Comparison of ENCODE assay signal across 10 cellular contexts in genomic region chr3:44974406-44974805, GRCh38. TPM values are rescaled to one million over a fixed set of nuclear protein-coding genes. Genes with fewer than 3 reads are reported as not detected.
DNase-seq lines count a peak whose midpoint lies in the region; ATAC-seq, FAIRE-seq and TF ChIP-seq lines count a peak whose summit lies in the region.
"Had no signal": no experiment of that assay in that cellular context is flagged by ENCODE, and none has a peak within 500 bp of the region (broad histone marks: within the 10 kb centered on the region; RNA-seq: fewer than 3 reads in every experiment).

No MANE protein-coding gene starts in this region.

- intact Hi-C loops in activated CD4-positive, alpha-beta T cell treated with anti-CD3 and anti-CD28 coated beads for 36 hours (cut with DNase I, micrococcal nuclease): loop anchor here in 1 of 2 experiments (2.0 kb wide), 1 partner anchor 1284 kb away; the partner anchor contains the start of gene ABHD5
- intact Hi-C loops in activated CD4-positive, alpha-beta memory T cell treated with anti-CD3 and anti-CD28 coated beads for 36 hours (cut with micrococcal nuclease): no loop called here

- POLR2A ChIA-PET in activated CD4-positive, alpha-beta T cell treated with anti-CD3 and anti-CD28 coated beads for 36 hours (lab: Charles Lee): no interaction called here
- POLR2A ChIA-PET in activated CD4-positive, alpha-beta memory T cell treated with anti-CD3 and anti-CD28 coated beads for 36 hours (lab: Charles Lee): interaction anchor here (0.6 to 2.6 kb wide), 3 partner anchors 9 to 937 kb away, joined by 4 to 7 read pairs (median 6); partner anchors contain the start of genes KIAA1143 and KIF15

- H3K36me3 ChIP-seq in hepatocyte (replicated peaks; ENCODE audit: insufficient read depth, low read depth): no peaks in the 10 kb centered on the region
- no peaks in the 10 kb centered on the region for H3K36me3 ChIP-seq in small intestine (ENCODE audit: control insufficient read depth in 2 of 2, insufficient read depth in 2 of 2, low read length in 2 of 2)

- peaks cover 10% of the 10 kb centered on the region for H3K36me3 Mint-ChIP-seq in activated CD4-positive, alpha-beta T cell treated with anti-CD3 and anti-CD28 coated beads for 36 hours (ENCODE audit: low read depth)
- H3K36me3 Mint-ChIP-seq in activated CD4-positive, alpha-beta memory T cell treated with anti-CD3 and anti-CD28 coated beads for 36 hours: peaks cover 2% of the 10 kb centered on the region

- no peaks in the 10 kb centered on the region for H4K20me1 ChIP-seq in hepatocyte (ENCODE audit: insufficient read depth, poor library complexity, severe bottlenecking)

- FAIRE-seq in small intestine (lab: Jason Lieb, UNC) (no peak), urothelium cell line (lab: Jason Lieb, UNC) (no peak)
- FAIRE-seq: endometrium had no signal

- H3K4me3 ChIP-seq in hepatocyte: peak overlapping the region; percentile 100
- peak overlapping the region in 1 of 2 donors; percentile 91 for H3K4me3 ChIP-seq in small intestine (ENCODE audit: low read depth in 1 of 2, low read length in 2 of 2)

- peaks cover 56% of the 10 kb centered on the region for H3K4me1 Mint-ChIP-seq in activated CD4-positive, alpha-beta T cell treated with anti-CD3 and anti-CD28 coated beads for 36 hours
- H3K4me1 Mint-ChIP-seq in activated CD4-positive, alpha-beta memory T cell treated with anti-CD3 and anti-CD28 coated beads for 36 hours (ENCODE audit: low read depth): peaks cover 51% of the 10 kb centered on the region

- H3K4me1 ChIP-seq in hepatocyte (ENCODE audit: insufficient read depth) (peaks cover 9% of the 10 kb centered on the region), small intestine (ENCODE audit: control insufficient read depth in 2 of 2, insufficient read depth in 1 of 2, low read depth in 1 of 2, low read length in 1 of 2) (peaks cover 9 to 13% of the 10 kb centered on the region in 2 donors)

- no peaks in the 10 kb centered on the region for H3K9me3 Mint-ChIP-seq in activated CD4-positive, alpha-beta T cell treated with anti-CD3 and anti-CD28 coated beads for 36 hours (ENCODE audit: low read depth)
- H3K9me3 Mint-ChIP-seq in activated CD4-positive, alpha-beta memory T cell treated with anti-CD3 and anti-CD28 coated beads for 36 hours: no peaks in the 10 kb centered on the region

- H3K27ac ChIP-seq in hepatocyte (peak overlapping the region; percentile 100), small intestine (ENCODE audit: low read depth in 1 of 2, low read length in 1 of 2) (peak overlapping the region; percentile 62 to 94)

- no peak for ATAC-seq in activated CD4-positive, alpha-beta T cell treated with anti-CD3 and anti-CD28 coated beads for 36 hours

- H3K4me2 ChIP-seq in hepatocyte: peak overlapping the region; percentile 87

- CTCF ChIA-PET in activated CD4-positive, alpha-beta T cell treated with anti-CD3 and anti-CD28 coated beads for 36 hours (lab: Charles Lee): interaction anchor here (0.8 to 4.7 kb wide), 5 partner anchors 13 to 236 kb away, joined by 3 to 34 read pairs (median 3); no protein-coding TSS in a partner anchor
- CTCF ChIA-PET in activated CD4-positive, alpha-beta memory T cell treated with anti-CD3 and anti-CD28 coated beads for 36 hours (lab: Charles Lee): interaction anchor here (0.9 kb wide), 1 partner anchor 19 kb away, joined by 3 read pairs; no protein-coding TSS in a partner anchor

- peak overlapping the region; percentile 92 for H3K4me3 Mint-ChIP-seq in activated CD4-positive, alpha-beta T cell treated with anti-CD3 and anti-CD28 coated beads for 36 hours
- peak overlapping the region; percentile 98 for H3K4me3 Mint-ChIP-seq in activated CD4-positive, alpha-beta memory T cell treated with anti-CD3 and anti-CD28 coated beads for 36 hours

- peaks cover 88% of the 10 kb centered on the region for H3K79me2 ChIP-seq in hepatocyte

- H3K27me3 ChIP-seq in hepatocyte (no peaks in the 10 kb centered on the region), small intestine (ENCODE audit: control insufficient read depth in 2 of 2, insufficient read depth in 2 of 2, low read length in 2 of 2) (no peaks in the 10 kb centered on the region)

- TF ChIP-seq CTCF in hepatocyte (IDR thresholded peaks at IDR 0.05; ENCODE audit: poor library complexity): no peak

- WGBS in hepatocyte (ENCODE audit: low lambda C conversion rate, missing lambda C conversion rate): 61% methylated on average over 4 of the region's 4 CpGs
- 19 to 59% (median 35%) methylated on average over 4 of the region's 4 CpGs for WGBS in small intestine, 3 donors

- no peak overlapping the region for H2AFZ ChIP-seq in hepatocyte

- H3K27me3 Mint-ChIP-seq in activated CD4-positive, alpha-beta T cell treated with anti-CD3 and anti-CD28 coated beads for 36 hours: no peaks in the 10 kb centered on the region
- no peaks in the 10 kb centered on the region for H3K27me3 Mint-ChIP-seq in activated CD4-positive, alpha-beta memory T cell treated with anti-CD3 and anti-CD28 coated beads for 36 hours

- H3K9me3 ChIP-seq in hepatocyte (ENCODE audit: low read depth) (no peaks in the 10 kb centered on the region), small intestine (ENCODE audit: control insufficient read depth, low read depth) (no peaks in the 10 kb centered on the region)

- no peaks in the 10 kb centered on the region for H3K9me2 ChIP-seq in hepatocyte (replicated peaks; ENCODE audit: insufficient read depth)

- H3K27ac Mint-ChIP-seq in activated CD4-positive, alpha-beta T cell treated with anti-CD3 and anti-CD28 coated beads for 36 hours: no peak overlapping the region
- H3K27ac Mint-ChIP-seq in activated CD4-positive, alpha-beta memory T cell treated with anti-CD3 and anti-CD28 coated beads for 36 hours: no peak overlapping the region

- no peak for DNase-seq in activated CD4-positive, alpha-beta T cell treated with anti-CD3 and anti-CD28 coated beads for 36 hours
- DNase-seq in activated CD4-positive, alpha-beta T cell treated with anti-CD3 and anti-CD28 coated beads for 48 hours: no peak
- no peak for DNase-seq in activated CD4-positive, alpha-beta memory T cell treated with anti-CD3 and anti-CD28 coated beads for 36 hours
- peak; percentile 36 for DNase-seq in hepatocyte (ENCODE audit: low spot score)
- DNase-seq in small intestine: peak; percentile 89
- DNase-seq in urothelium cell line (ENCODE audit: low spot score): no peak
- DNase-seq in putamen (ENCODE audit: low spot score): no peak
- DNase-seq in cerebellar nuclear complex (lab: John Stamatoyannopoulos, UW): no peak
- DNase-seq: KBM-7 had no signal

RNA-seq across cellular contexts. Expression of gene ZDHHC3, which starts 1.6 kb away (rescaled TPM):
- 10 to 100 TPM; 31.9 to 32.9 TPM for total RNA-seq in activated CD4-positive, alpha-beta T cell treated with anti-CD3 and anti-CD28 coated beads for 36 hours
- total RNA-seq in activated CD4-positive, alpha-beta memory T cell treated with anti-CD3 and anti-CD28 coated beads for 36 hours: 10 to 100 TPM; 26.9 to 34.8 TPM
- 60.3 and 71.2 TPM in 2 replicates for total RNA-seq in hepatocyte
- 59.5 and 62.0 TPM in 2 replicates for polyA plus RNA-seq in hepatocyte
- 10 to 100 TPM; 54.3 to 61.8 (median 54.8) TPM for polyA plus RNA-seq in small intestine

RNA-seq across cellular contexts. Expression of gene EXOSC7, which starts 1.6 kb away (rescaled TPM):
- total RNA-seq in activated CD4-positive, alpha-beta T cell treated with anti-CD3 and anti-CD28 coated beads for 36 hours: 10 to 100 TPM; 42.7 to 70.7 TPM
- 10 to 100 TPM; 55.7 to 62.2 TPM for total RNA-seq in activated CD4-positive, alpha-beta memory T cell treated with anti-CD3 and anti-CD28 coated beads for 36 hours
- 46.7 and 53.3 TPM in 2 replicates for total RNA-seq in hepatocyte
- polyA plus RNA-seq in hepatocyte (55.8 and 61.3 TPM in 2 replicates), small intestine (10 to 100 TPM; 21.9 to 39.4 (median 21.9) TPM)

RNA-seq across cellular contexts. Expression of gene CLEC3B, which starts 51.7 kb away (rescaled TPM):
- total RNA-seq in activated CD4-positive, alpha-beta T cell treated with anti-CD3 and anti-CD28 coated beads for 36 hours: not detected
- total RNA-seq in activated CD4-positive, alpha-beta memory T cell treated with anti-CD3 and anti-CD28 coated beads for 36 hours: not detected
- total RNA-seq in hepatocyte: 0.64 and 1.3 TPM in 2 replicates
- polyA plus RNA-seq in hepatocyte (1.7 and 2.6 TPM in 2 replicates), small intestine (100 to 1,000 TPM in 1 of 3 donors, 1 to 10 TPM in 2; 2.9 to 103 (median 4.1) TPM)

Comparison
In these comparisons a context has a peak if more than half of its experiments do, and no peak if none do; other contexts are left out.
1. DNase-seq: peak in hepatocyte (single experiment) and small intestine (single experiment); none in activated CD4-positive, alpha-beta T cell treated with anti-CD3 and anti-CD28 coated beads for 36 hours (single experiment), activated CD4-positive, alpha-beta T cell treated with anti-CD3 and anti-CD28 coated beads for 48 hours (single experiment), activated CD4-positive, alpha-beta memory T cell treated with anti-CD3 and anti-CD28 coated beads for 36 hours (single experiment), urothelium cell line (single experiment), putamen (single experiment) and cerebellar nuclear complex (0 of 2).